Comparison of ENCODE assay signal across 16 cellular contexts in the genomic region with DNA sequence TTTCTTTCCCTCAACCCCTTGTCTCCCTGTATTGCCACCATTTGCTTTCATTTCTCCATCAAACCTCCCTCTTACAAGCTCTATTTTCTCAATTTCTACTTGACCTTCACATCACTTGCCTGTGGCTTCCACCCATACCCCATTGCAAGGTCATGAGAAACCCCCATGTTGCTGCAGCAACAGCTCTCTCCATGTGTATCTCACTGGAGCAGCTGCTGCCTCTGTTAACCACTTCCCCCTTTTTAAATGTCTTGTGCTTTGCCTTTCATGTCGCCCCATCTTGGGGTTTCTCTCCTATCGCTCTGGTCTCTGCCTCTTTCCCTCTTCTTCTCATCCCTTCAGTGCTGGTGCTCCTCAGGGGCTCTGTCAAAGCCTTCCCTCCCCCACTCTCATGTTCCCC.
DNase-seq lines count a peak whose midpoint lies in the region; ATAC-seq, FAIRE-seq and TF ChIP-seq lines count a peak whose summit lies in the region.
"Had no signal": no experiment of that assay in that cellular context is flagged by ENCODE, and none has a peak within 500 bp of the region (broad histone marks: within the 10 kb centered on the region; RNA-seq: fewer than 3 reads in every experiment).

No MANE protein-coding gene starts in this region.

- no peak overlapping the region for H3K4me2 ChIP-seq in K562 (ENCODE audit: insufficient read depth, low read length)
- H3K4me2 ChIP-seq: hepatocyte had no signal

- H3K4me3 ChIP-seq in K562: no peak overlapping the region
- H3K4me3 ChIP-seq in tibial nerve: no peak overlapping the region
- H3K4me3 ChIP-seq: coronary artery, hepatocyte, Peyer's patch, thyroid gland had no signal

- 0% methylated on average over 2 of the region's 2 CpGs for WGBS in K562 (ENCODE audit: insufficient coverage, low coverage, missing lambda C conversion rate)
- WGBS in tibial nerve, 2 donors: 80 to 87% methylated on average over 2 of the region's 2 CpGs

- intact Hi-C loops in K562 (cut with micrococcal nuclease): no loop called here

- TF ChIP-seq EP300 in K562 (IDR thresholded peaks at IDR 0.05; ENCODE audit: low read length): no peak
- TF ChIP-seq EP300 in tibial nerve (IDR thresholded peaks at IDR 0.05): no peak

- TF ChIP-seq CTCF in K562 (IDR thresholded peaks at IDR 0.05 in 2 of 3, conservative IDR thresholded peaks at IDR 0.05 in 1 of 3; ENCODE audit: insufficient read depth in 2 of 3, low read depth in 1 of 3, low read length in 3 of 3): no peak
- no peak for TF ChIP-seq CTCF in tibial nerve (IDR thresholded peaks at IDR 0.05)

- POLR2A ChIA-PET in K562 (lab: Yijun Ruan, JAX): interaction anchor here (0.6 kb wide), 1 partner anchor 642 kb away, joined by 3 read pairs; no protein-coding TSS in a partner anchor

- TF ChIP-seq POLR2A in K562 (conservative IDR thresholded peaks at IDR 0.05) (no peak), tibial nerve (IDR thresholded peaks at IDR 0.05) (no peak), GM18505 (IDR thresholded peaks at IDR 0.05; ENCODE audit: borderline replicate concordance, extremely low read depth, insufficient read depth, insufficient read length) (no peak)

- H3K9me1 ChIP-seq in K562 (ENCODE audit: control insufficient read depth, insufficient read depth, low read length): no peaks in the 10 kb centered on the region

- H3K4me1 ChIP-seq in K562 (replicated peaks in 1 of 2; ENCODE audit: control insufficient read depth in 2 of 2, insufficient read depth in 2 of 2, low read length in 2 of 2) (no peaks in the 10 kb centered on the region), tibial nerve (peaks cover 0 to 6% (median 0%) of the 10 kb centered on the region in 4 donors)
- H3K4me1 ChIP-seq: Peyer's patch had no signal

- H3K9me3 ChIP-seq in KOPT-K1 (ENCODE audit: insufficient read depth, low read length, poor library complexity, severe bottlenecking): no peaks in the 10 kb centered on the region
- H3K9me3 ChIP-seq in K562 (replicated peaks; ENCODE audit: control insufficient read depth, insufficient read depth, low read depth, low read length): no peaks in the 10 kb centered on the region
- H3K9me3 ChIP-seq in tibial nerve: no peaks in the 10 kb centered on the region
- H3K9me3 ChIP-seq: Peyer's patch, thyroid gland had no signal

- BruUV-seq in K562 (replicated peaks; lab: Mats Ljungman, UMichigan): no TSS peak

- H3K36me3 ChIP-seq in KOPT-K1 (ENCODE audit: insufficient read depth, low read length) (no peaks in the 10 kb centered on the region; the same call in 1 of the 2 replicates), K562 (ENCODE audit: control insufficient read depth, insufficient read depth, low read length) (no peaks in the 10 kb centered on the region), tibial nerve (no peaks in the 10 kb centered on the region)
- H3K36me3 ChIP-seq: Peyer's patch, thyroid gland had no signal

- H2AFZ ChIP-seq in K562 (ENCODE audit: low read depth, low read length): no peak overlapping the region
- H2AFZ ChIP-seq: hepatocyte had no signal

- H3K27ac ChIP-seq in KOPT-K1 (ENCODE audit: low read depth, low read length, poor library complexity, severe bottlenecking) (peak overlapping the region; percentile 98), K562 (ENCODE audit: extremely low read depth, low read depth, low read length) (no peak overlapping the region), substantia nigra (ENCODE audit: low read depth, low read length, poor library complexity, severe bottlenecking) (peak overlapping the region; percentile 3), tibial nerve (no peak overlapping the region)
- H3K27ac ChIP-seq: coronary artery, hepatocyte, Peyer's patch, thyroid gland had no signal

- no peaks in the 10 kb centered on the region; a peak in 1 of 5 replicates for H3K27me3 ChIP-seq in K562 (ENCODE audit: control insufficient read depth in 2 of 2, insufficient read depth in 2 of 2, low read length in 2 of 2)
- no peaks in the 10 kb centered on the region for H3K27me3 ChIP-seq in tibial nerve
- H3K27me3 ChIP-seq: hepatocyte, Peyer's patch, thyroid gland had no signal

- TF ChIP-seq RAD21 in K562 (CRISPR knock-in tag; conservative IDR thresholded peaks at IDR 0.05 in 1 of 2, IDR thresholded peaks at IDR 0.05 in 1 of 2): no peak

- no peak overlapping the region for H3K9ac ChIP-seq in K562 (ENCODE audit: insufficient read depth in 1 of 2, low read depth in 2 of 2, low read length in 2 of 2)

- peak; percentile 95 for DNase-seq in OCI-M1 (lab: John Stamatoyannopoulos, UW)
- DNase-seq in K562 (ENCODE audit: extremely low read depth in 1 of 4, low spot score in 3 of 4): no peak
- no peak for DNase-seq in substantia nigra (lab: John Stamatoyannopoulos, UW)
- DNase-seq in tibial nerve (ENCODE audit: low spot score in 2 of 2): no peak
- DNase-seq: activated CD4-positive, alpha-beta T cell treated with anti-CD3 and anti-CD28 coated beads, Interleukin-2, amount 50 U/mL, for 1 hour; amniotic stem cell; NCI-H1105 treated with DMSO at 0.1 percent for 48 hours; thyroid gland had no signal

- in situ Hi-C loops in K562 (cut with MboI): no loop called here

- ATAC-seq in K562 (no peak), GM18505 (IDR thresholded peaks at IDR 0.05; ENCODE audit: unreplicated experiment) (no peak), GM21360 (IDR thresholded peaks at IDR 0.05; ENCODE audit: unreplicated experiment) (no peak)
- ATAC-seq: left lobe of liver had no signal

- no peak for FAIRE-seq in K562 (lab: Jason Lieb, UNC)
- FAIRE-seq: G401.6 had no signal

- no peaks in the 10 kb centered on the region for H3K79me2 ChIP-seq in K562 (ENCODE audit: control insufficient read depth, insufficient read depth, low read length)
- H3K79me2 ChIP-seq: hepatocyte had no signal

- CTCF ChIA-PET in K562 (lab: Yijun Ruan, JAX; ENCODE audit: low intra/inter-chr PET ratio): no interaction called here

- H4K20me1 ChIP-seq in K562 (replicated peaks; ENCODE audit: control insufficient read depth, insufficient read depth, low read length): no peaks in the 10 kb centered on the region

TF ChIP-seq in K562, 482 proteins besides CTCF, POLR2A, EP300 and RAD21:
- TF ChIP-seq RBM34 (IDR thresholded peaks at IDR 0.05; ENCODE audit: borderline replicate concordance, insufficient read depth, low read length) (no peak), RFX7 (CRISPR knock-in tag; IDR thresholded peaks at IDR 0.05) (no peak), ESRRA (IDR thresholded peaks at IDR 0.05; ENCODE audit: borderline replicate concordance, low read depth) (0 out of 2 replicates have a peak, but pooled peaks have one; percentile 31), TARDBP (IDR thresholded peaks at IDR 0.05) (no peak), ZNF766 (CRISPR knock-in tag; conservative IDR thresholded peaks at IDR 0.05) (0 out of 2 replicates have a peak, but pooled peaks have one; percentile 41), TCF3 (CRISPR knock-in tag; IDR thresholded peaks at IDR 0.05) (peak; percentile 81), SETDB1 (IDR thresholded peaks at IDR 0.05; ENCODE audit: low read length) (no peak), PCBP2 (IDR thresholded peaks at IDR 0.05; ENCODE audit: low read depth, low read length, poor library complexity, severe bottlenecking) (no peak), SPI1 (IDR thresholded peaks at IDR 0.05; ENCODE audit: borderline replicate concordance, low read depth, low read length) (peak; percentile 80)
- TF ChIP-seq, protein P1, sequence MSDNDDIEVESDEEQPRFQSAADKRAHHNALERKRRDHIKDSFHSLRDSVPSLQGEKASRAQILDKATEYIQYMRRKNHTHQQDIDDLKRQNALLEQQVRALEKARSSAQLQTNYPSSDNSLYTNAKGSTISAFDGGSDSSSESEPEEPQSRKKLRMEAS (CRISPR knock-in tag; IDR thresholded peaks at IDR 0.05): peak; percentile 36; the same call in 1 of the 2 replicates
- TF ChIP-seq, protein P2, sequence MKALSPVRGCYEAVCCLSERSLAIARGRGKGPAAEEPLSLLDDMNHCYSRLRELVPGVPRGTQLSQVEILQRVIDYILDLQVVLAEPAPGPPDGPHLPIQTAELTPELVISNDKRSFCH (CRISPR knock-in tag; IDR thresholded peaks at IDR 0.05): no peak
- TF ChIP-seq, protein P2 (tag; IDR thresholded peaks at IDR 0.05): peak; percentile 58; the same call in 1 of the 2 replicates

Comparison
In these comparisons a context has a peak if more than half of its experiments do, and no peak if none do; other contexts are left out.
1. H3K27ac ChIP-seq: peak in KOPT-K1 (single experiment) and substantia nigra (single experiment); none in K562 (single experiment) and tibial nerve (0 of 4).